Comparison of ENCODE assay signal across 1 cellular context in the genomic region with DNA sequence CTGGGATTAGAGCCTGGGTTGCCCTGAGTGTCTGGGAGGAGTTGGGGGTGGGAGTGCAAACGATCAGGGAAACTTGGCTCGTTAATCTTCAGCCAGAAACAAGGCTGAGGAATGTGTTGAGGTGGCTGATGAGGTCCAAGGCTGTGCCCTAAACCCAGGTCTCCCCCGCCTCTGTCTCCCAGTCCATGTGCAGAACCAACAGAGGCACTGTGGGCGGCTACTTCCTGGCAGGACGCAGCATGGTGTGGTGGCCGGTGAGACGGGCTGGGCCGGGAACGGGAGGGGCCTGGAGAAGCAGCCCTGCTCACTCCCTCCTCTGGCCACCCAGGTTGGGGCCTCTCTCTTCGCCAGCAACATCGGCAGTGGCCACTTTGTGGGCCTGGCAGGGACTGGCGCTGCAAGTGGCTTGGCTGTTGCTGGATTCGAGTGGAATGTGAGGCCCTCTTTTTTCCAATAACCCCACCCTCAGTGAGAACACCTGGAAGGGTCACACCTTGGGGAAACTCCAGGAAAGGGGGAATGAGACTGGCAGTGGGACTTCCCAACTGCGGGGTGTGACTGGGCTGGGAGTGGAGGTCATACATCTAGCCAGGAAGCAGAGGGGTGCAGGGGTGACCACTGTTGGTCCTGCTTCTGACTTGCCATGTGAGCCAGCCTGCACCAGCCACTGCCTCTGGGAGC.
TF ChIP-seq lines count a peak whose summit lies in the region.

No MANE protein-coding gene starts in this region.

TF ChIP-seq in HepG2, 621 proteins besides CTCF, POLR2A, EP300 and RAD21 (continued from another document and continues in another):
- TF ChIP-seq, protein P1, sequence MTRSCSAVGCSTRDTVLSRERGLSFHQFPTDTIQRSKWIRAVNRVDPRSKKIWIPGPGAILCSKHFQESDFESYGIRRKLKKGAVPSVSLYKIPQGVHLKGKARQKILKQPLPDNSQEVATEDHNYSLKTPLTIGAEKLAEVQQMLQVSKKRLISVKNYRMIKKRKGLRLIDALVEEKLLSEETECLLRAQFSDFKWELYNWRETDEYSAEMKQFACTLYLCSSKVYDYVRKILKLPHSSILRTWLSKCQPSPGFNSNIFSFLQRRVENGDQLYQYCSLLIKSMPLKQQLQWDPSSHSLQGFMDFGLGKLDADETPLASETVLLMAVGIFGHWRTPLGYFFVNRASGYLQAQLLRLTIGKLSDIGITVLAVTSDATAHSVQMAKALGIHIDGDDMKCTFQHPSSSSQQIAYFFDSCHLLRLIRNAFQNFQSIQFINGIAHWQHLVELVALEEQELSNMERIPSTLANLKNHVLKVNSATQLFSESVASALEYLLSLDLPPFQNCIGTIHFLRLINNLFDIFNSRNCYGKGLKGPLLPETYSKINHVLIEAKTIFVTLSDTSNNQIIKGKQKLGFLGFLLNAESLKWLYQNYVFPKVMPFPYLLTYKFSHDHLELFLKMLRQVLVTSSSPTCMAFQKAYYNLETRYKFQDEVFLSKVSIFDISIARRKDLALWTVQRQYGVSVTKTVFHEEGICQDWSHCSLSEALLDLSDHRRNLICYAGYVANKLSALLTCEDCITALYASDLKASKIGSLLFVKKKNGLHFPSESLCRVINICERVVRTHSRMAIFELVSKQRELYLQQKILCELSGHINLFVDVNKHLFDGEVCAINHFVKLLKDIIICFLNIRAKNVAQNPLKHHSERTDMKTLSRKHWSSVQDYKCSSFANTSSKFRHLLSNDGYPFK (CRISPR knock-in tag; IDR thresholded peaks at IDR 0.05; ENCODE audit: borderline replicate concordance): peak; percentile 70; the same call in 1 of the 2 replicates
- no peak for TF ChIP-seq CCAR2 (optimal IDR thresholded peaks at IDR 0.05; ENCODE audit: low read depth, low read length)
- 0 out of 2 replicates have a peak, but pooled peaks have one; percentile 59 for TF ChIP-seq ERF (CRISPR knock-in tag; IDR thresholded peaks at IDR 0.05)
- TF ChIP-seq TBL1XR1 (IDR thresholded peaks at IDR 0.05; ENCODE audit: borderline replicate concordance, low read length, partially characterized antibody): no peak
- peak; percentile 63; the same call in 1 of the 2 replicates for TF ChIP-seq ZNF777 (CRISPR knock-in tag; IDR thresholded peaks at IDR 0.05)
- peak; percentile 52; the same call in 1 of the 2 replicates for TF ChIP-seq SIN3A (IDR thresholded peaks at IDR 0.05; ENCODE audit: borderline replicate concordance, low read depth, low read length)
- TF ChIP-seq ZBTB7B (CRISPR knock-in tag; IDR thresholded peaks at IDR 0.05): no peak
- TF ChIP-seq ZNF614 (CRISPR knock-in tag; IDR thresholded peaks at IDR 0.05; ENCODE audit: borderline replicate concordance): peak; percentile 78; the same call in 1 of the 2 replicates
- 0 out of 2 replicates have a peak, but pooled peaks have one; percentile 36 for TF ChIP-seq ZNF629 (CRISPR knock-in tag; conservative IDR thresholded peaks at IDR 0.05)
- TF ChIP-seq GTF2F1 (IDR thresholded peaks at IDR 0.05; ENCODE audit: low read length): no peak
- TF ChIP-seq ZNF10 (CRISPR knock-in tag; IDR thresholded peaks at IDR 0.05; ENCODE audit: borderline replicate concordance, low read depth): no peak
- TF ChIP-seq ZNF570 (CRISPR knock-in tag; IDR thresholded peaks at IDR 0.05; ENCODE audit: borderline replicate concordance): no peak
- TF ChIP-seq, protein P2, sequence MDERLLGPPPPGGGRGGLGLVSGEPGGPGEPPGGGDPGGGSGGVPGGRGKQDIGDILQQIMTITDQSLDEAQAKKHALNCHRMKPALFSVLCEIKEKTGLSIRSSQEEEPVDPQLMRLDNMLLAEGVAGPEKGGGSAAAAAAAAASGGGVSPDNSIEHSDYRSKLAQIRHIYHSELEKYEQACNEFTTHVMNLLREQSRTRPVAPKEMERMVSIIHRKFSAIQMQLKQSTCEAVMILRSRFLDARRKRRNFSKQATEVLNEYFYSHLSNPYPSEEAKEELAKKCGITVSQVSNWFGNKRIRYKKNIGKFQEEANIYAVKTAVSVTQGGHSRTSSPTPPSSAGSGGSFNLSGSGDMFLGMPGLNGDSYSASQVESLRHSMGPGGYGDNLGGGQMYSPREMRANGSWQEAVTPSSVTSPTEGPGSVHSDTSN (CRISPR knock-in tag; IDR thresholded peaks at IDR 0.05): no peak
- TF ChIP-seq CENPT (CRISPR knock-in tag; IDR thresholded peaks at IDR 0.05; ENCODE audit: low read depth): no peak
- peak; percentile 44 for TF ChIP-seq ZNF407 (CRISPR knock-in tag; IDR thresholded peaks at IDR 0.05; ENCODE audit: not compliant biosample characterization)
- no peak for TF ChIP-seq RBAK (CRISPR knock-in tag; IDR thresholded peaks at IDR 0.05)
- TF ChIP-seq NR2F2 (IDR thresholded peaks at IDR 0.05; ENCODE audit: borderline replicate concordance, low read depth): no peak
- no peak for TF ChIP-seq ZNF703 (CRISPR knock-in tag; IDR thresholded peaks at IDR 0.05; ENCODE audit: borderline replicate concordance)
- TF ChIP-seq LBX2 (CRISPR knock-in tag; IDR thresholded peaks at IDR 0.05; ENCODE audit: borderline replicate concordance): no peak
- peak; percentile 82; the same call in 1 of the 2 replicates for TF ChIP-seq SSRP1 (CRISPR knock-in tag; IDR thresholded peaks at IDR 0.05)
- TF ChIP-seq KDM5B (CRISPR knock-in tag; IDR thresholded peaks at IDR 0.05; ENCODE audit: borderline replicate concordance): no peak; the same call in 1 of the 2 replicates
- TF ChIP-seq ZNF317 (CRISPR knock-in tag; IDR thresholded peaks at IDR 0.05): no peak
- TF ChIP-seq ZNF724P (CRISPR knock-in tag; IDR thresholded peaks at IDR 0.05; ENCODE audit: borderline replicate concordance): peak; percentile 18; the same call in 1 of the 2 replicates
- TF ChIP-seq NFE2L2 (IDR thresholded peaks at IDR 0.05; ENCODE audit: low read length): no peak
- TF ChIP-seq KDM1A (CRISPR knock-in tag; IDR thresholded peaks at IDR 0.05): no peak
- TF ChIP-seq AKNA (CRISPR knock-in tag; IDR thresholded peaks at IDR 0.05; ENCODE audit: borderline replicate concordance): no peak
- no peak for TF ChIP-seq PHB2 (IDR thresholded peaks at IDR 0.05; ENCODE audit: partially characterized antibody)
- TF ChIP-seq ZNF225 (CRISPR knock-in tag; IDR thresholded peaks at IDR 0.05): 0 out of 2 replicates have a peak, but pooled peaks have one; percentile 45
- TF ChIP-seq ZNF136 (CRISPR knock-in tag; IDR thresholded peaks at IDR 0.05; ENCODE audit: low read depth): 0 out of 2 replicates have a peak, but pooled peaks have one; percentile 21
- no peak for TF ChIP-seq ZBTB7A (CRISPR knock-in tag; IDR thresholded peaks at IDR 0.05)
- TF ChIP-seq ZNF576 (CRISPR knock-in tag; IDR thresholded peaks at IDR 0.05): no peak
- no peak for TF ChIP-seq KLF12 (CRISPR knock-in tag; IDR thresholded peaks at IDR 0.05; ENCODE audit: borderline replicate concordance)
- no peak for TF ChIP-seq RAD51 (IDR thresholded peaks at IDR 0.05; ENCODE audit: borderline replicate concordance)
- TF ChIP-seq HNRNPH1 (optimal IDR thresholded peaks at IDR 0.05; ENCODE audit: low read depth, low read length): no peak
- no peak for TF ChIP-seq HNRNPK (IDR thresholded peaks at IDR 0.05; ENCODE audit: low read depth, low read length, poor library complexity, severe bottlenecking)
- 0 out of 2 replicates have a peak, but pooled peaks have one; percentile 42 for TF ChIP-seq REPIN1 (CRISPR knock-in tag; IDR thresholded peaks at IDR 0.05; ENCODE audit: borderline replicate concordance, low read depth)
- peak; percentile 81; the same call in 1 of the 3 replicates for TF ChIP-seq MXI1 (IDR thresholded peaks at IDR 0.05; ENCODE audit: borderline replicate concordance, low read depth, low read length)
- peak; percentile 65 for TF ChIP-seq RARA (CRISPR knock-in tag; IDR thresholded peaks at IDR 0.05)
- TF ChIP-seq, protein P3, sequence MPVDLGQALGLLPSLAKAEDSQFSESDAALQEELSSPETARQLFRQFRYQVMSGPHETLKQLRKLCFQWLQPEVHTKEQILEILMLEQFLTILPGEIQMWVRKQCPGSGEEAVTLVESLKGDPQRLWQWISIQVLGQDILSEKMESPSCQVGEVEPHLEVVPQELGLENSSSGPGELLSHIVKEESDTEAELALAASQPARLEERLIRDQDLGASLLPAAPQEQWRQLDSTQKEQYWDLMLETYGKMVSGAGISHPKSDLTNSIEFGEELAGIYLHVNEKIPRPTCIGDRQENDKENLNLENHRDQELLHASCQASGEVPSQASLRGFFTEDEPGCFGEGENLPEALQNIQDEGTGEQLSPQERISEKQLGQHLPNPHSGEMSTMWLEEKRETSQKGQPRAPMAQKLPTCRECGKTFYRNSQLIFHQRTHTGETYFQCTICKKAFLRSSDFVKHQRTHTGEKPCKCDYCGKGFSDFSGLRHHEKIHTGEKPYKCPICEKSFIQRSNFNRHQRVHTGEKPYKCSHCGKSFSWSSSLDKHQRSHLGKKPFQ (CRISPR knock-in tag; IDR thresholded peaks at IDR 0.05; ENCODE audit: insufficient replicate concordance): peak; percentile 73
